ENCODE assay signal across 8 cellular contexts in genomic region chr1:147494998-147495580, GRCh38. TPM values are rescaled to one million over a fixed set of nuclear protein-coding genes. Genes with fewer than 3 reads are reported as not detected.
DNase-seq lines count a peak whose midpoint lies in the region; ATAC-seq and TF ChIP-seq lines count a peak whose summit lies in the region.

No MANE protein-coding gene starts in this region.

- H3K4me3 Mint-ChIP-seq in activated CD4-positive, alpha-beta T cell treated with anti-CD3 and anti-CD28 coated beads, Interleukin-2, amount 10 ng/mL, durations not matched to agents 7 days and 5 days, result no peak overlapping the region

- peak; percentile 45 for DNase-seq in AG09309 (ENCODE audit: low read depth)
- DNase-seq in NCI-H345 treated with DMSO at 0.1 percent for 48 hours (lab: John Stamatoyannopoulos, UW; ENCODE audit: unreplicated experiment), result peak; percentile 91
- DNase-seq in activated CD4-positive, alpha-beta T cell treated with anti-CD3 and anti-CD28 coated beads, Interleukin-2, amount 10 ng/mL, durations not matched to agents 7 days and 5 days, result peak; percentile 82
- DNase-seq in dedifferentiated amniotic fluid mesenchymal stem cell (ENCODE audit: extremely low spot score), result peak; percentile 78
- peak; percentile 61 for DNase-seq in lung (ENCODE audit: low spot score)
- DNase-seq in stimulated activated CD8-positive, alpha-beta memory T cell treated with anti-CD3 and anti-CD28 coated beads, Interleukin-15, amount 100 ng/mL, for 4 hours (ENCODE audit: low read depth in 2 of 2), result peak; percentile 29 to 60

- no peak overlapping the region for H3K27ac Mint-ChIP-seq in activated CD4-positive, alpha-beta T cell treated with anti-CD3 and anti-CD28 coated beads, Interleukin-2, amount 10 ng/mL, durations not matched to agents 7 days and 5 days

- peaks cover 0 to 2% of the 10 kb centered on the region in 2 donors for H3K4me1 ChIP-seq in lung (ENCODE audit: control insufficient read depth in 2 of 2, insufficient read depth in 2 of 2, low read length in 2 of 2)

- H3K27ac ChIP-seq in lung (ENCODE audit: low read depth in 1 of 2, low read length in 1 of 2), result no peak overlapping the region

- H3K4me1 Mint-ChIP-seq in activated CD4-positive, alpha-beta T cell treated with anti-CD3 and anti-CD28 coated beads, Interleukin-2, amount 10 ng/mL, durations not matched to agents 7 days and 5 days, result peaks cover 6% of the 10 kb centered on the region

- H3K36me3 ChIP-seq in lung (ENCODE audit: control insufficient read depth in 2 of 2, insufficient read depth in 2 of 2, low read length in 2 of 2), result no peaks in the 10 kb centered on the region

- POLR2A ChIA-PET in activated CD4-positive, alpha-beta T cell treated with anti-CD3 and anti-CD28 coated beads, Interleukin-2, amount 10 ng/mL, durations not matched to agents 7 days and 5 days (lab: Charles Lee), result no interaction called here

- no peaks in the 10 kb centered on the region for H3K36me3 Mint-ChIP-seq in activated CD4-positive, alpha-beta T cell treated with anti-CD3 and anti-CD28 coated beads, Interleukin-2, amount 10 ng/mL, durations not matched to agents 7 days and 5 days (ENCODE audit: low read depth)

- H3K4me3 ChIP-seq in AG09309 (ENCODE audit: control insufficient read depth, low read depth, low read length), result no peak overlapping the region
- no peak overlapping the region for H3K4me3 ChIP-seq in lung

- H3K9me3 Mint-ChIP-seq in activated CD4-positive, alpha-beta T cell treated with anti-CD3 and anti-CD28 coated beads, Interleukin-2, amount 10 ng/mL, durations not matched to agents 7 days and 5 days, result no peaks in the 10 kb centered on the region

- ATAC-seq in GM18861 (IDR thresholded peaks at IDR 0.05; ENCODE audit: unreplicated experiment) (peak; percentile 90), HG03280 (IDR thresholded peaks at IDR 0.05; ENCODE audit: unreplicated experiment) (peak; percentile 88), lung (ENCODE audit: insufficient read depth, low FRiP score) (peak; percentile 78)

- TF ChIP-seq CTCF in AG09309 (IDR thresholded peaks at IDR 0.05; ENCODE audit: control insufficient read depth, insufficient read depth, low read depth, low read length, missing control alignments), result peak; percentile 97
- TF ChIP-seq CTCF in lung (IDR thresholded peaks at IDR 0.05; ENCODE audit: control extremely low read depth, extremely low read depth), result peak; percentile 87

- no peaks in the 10 kb centered on the region for H3K9me3 ChIP-seq in lung (ENCODE audit: control insufficient read depth in 2 of 2, insufficient read depth in 1 of 2, low read length in 1 of 2)

- H3K27me3 ChIP-seq in lung (ENCODE audit: control insufficient read depth, insufficient read depth), result no peaks in the 10 kb centered on the region

- 21% methylated on average over 9 of the region's 9 CpGs for WGBS in lung, 2 donors

- H3K27me3 Mint-ChIP-seq in activated CD4-positive, alpha-beta T cell treated with anti-CD3 and anti-CD28 coated beads, Interleukin-2, amount 10 ng/mL, durations not matched to agents 7 days and 5 days, result peaks cover 5% of the 10 kb centered on the region

- CTCF ChIA-PET in activated CD4-positive, alpha-beta T cell treated with anti-CD3 and anti-CD28 coated beads, Interleukin-2, amount 10 ng/mL, durations not matched to agents 7 days and 5 days (lab: Charles Lee), result no interaction called here

RNA-seq across cellular contexts. Expression of gene BCL9, which starts 46.2 kb away (rescaled TPM):
- 10 to 100 TPM; 21.1 to 22.8 TPM for total RNA-seq in activated CD4-positive, alpha-beta T cell treated with anti-CD3 and anti-CD28 coated beads, Interleukin-2, amount 10 ng/mL, durations not matched to agents 7 days and 5 days
- 10 to 100 TPM; 14.7 to 19.5 TPM for total RNA-seq in lung
- polyA plus RNA-seq in lung, result 1 to 10 TPM; 3.2 to 7.4 TPM
